ENCODE assay signal across 18 cellular contexts in the genomic region with DNA sequence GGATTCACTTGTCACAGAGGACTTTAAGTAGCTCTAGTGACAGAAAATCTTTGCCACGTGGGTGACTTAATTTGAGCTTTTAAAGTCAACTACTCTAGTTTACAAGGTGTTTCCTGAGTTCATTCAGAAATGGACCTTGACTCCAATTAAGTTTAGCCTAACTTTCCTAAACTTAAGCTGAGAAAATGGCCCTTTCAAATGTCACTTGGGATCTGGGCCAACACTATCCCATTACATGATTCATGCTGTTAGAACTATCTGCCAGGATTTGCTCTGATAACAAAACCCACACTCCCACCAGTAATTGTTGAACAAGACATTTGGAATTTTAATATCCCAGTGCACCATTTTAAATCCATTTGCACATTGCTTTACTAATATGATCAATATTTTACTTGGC. TPM values are rescaled to one million over a fixed set of nuclear protein-coding genes. Genes with fewer than 3 reads are reported as not detected.
DNase-seq lines count a peak whose midpoint lies in the region; ATAC-seq, FAIRE-seq and TF ChIP-seq lines count a peak whose summit lies in the region.
"Had no signal": no experiment of that assay in that cellular context is flagged by ENCODE, and none has a peak within 500 bp of the region (broad histone marks: within the 10 kb centered on the region; RNA-seq: fewer than 3 reads in every experiment).

No MANE protein-coding gene starts in this region.

- in situ Hi-C loops in GM23248 (cut with MboI): loop anchor here (25.0 kb wide), 1 partner anchor 619 kb away; no protein-coding TSS in a partner anchor

- ATAC-seq in HG02759 (IDR thresholded peaks at IDR 0.05; ENCODE audit: unreplicated experiment): no peak
- ATAC-seq in GM21717 (IDR thresholded peaks at IDR 0.05; ENCODE audit: unreplicated experiment): no peak
- ATAC-seq: activated CD8-positive, alpha-beta memory T cell treated with anti-CD3 and anti-CD28 coated beads, Interleukin-2, amount 10 ng/mL, durations not matched to agents 7 days and 5 days; body of pancreas; stimulated activated naive CD8-positive, alpha-beta T cell treated with anti-CD3 and anti-CD28 coated beads, Interleukin-15, Interleukin-2, amounts not matched to agents 100 U/mL and 50 U/mL, for 24 hours had no signal

- H3K27me3 ChIP-seq in GM23248 (replicated peaks; ENCODE audit: insufficient read depth) (no peaks in the 10 kb centered on the region), endothelial cell of umbilical vein (ENCODE audit: control insufficient read depth in 2 of 2, insufficient read depth in 2 of 2, low read length in 2 of 2) (no peaks in the 10 kb centered on the region)
- H3K27me3 ChIP-seq: body of pancreas, uterus had no signal

- no peak overlapping the region for H3K9ac ChIP-seq in GM23248
- no peak overlapping the region for H3K9ac ChIP-seq in endothelial cell of umbilical vein (replicated peaks; ENCODE audit: extremely low read depth, insufficient read depth, low read length)

- H3F3A ChIP-seq in GM23248 (ENCODE audit: insufficient read depth): no peaks in the 10 kb centered on the region

- H3K4me1 ChIP-seq in GM23248 (ENCODE audit: insufficient read depth) (0 out of 2 replicates have a peak, but pooled peaks cover 7% of the 10 kb centered on the region), endothelial cell of umbilical vein (ENCODE audit: control insufficient read depth, extremely low read depth, insufficient read depth, low read length) (no peaks in the 10 kb centered on the region)
- H3K4me1 ChIP-seq: BE2C, body of pancreas, uterus had no signal

- 50 to 52% methylated on average over 1 of the region's 1 CpG for WGBS in GM23248 (ENCODE audit: low coverage in 1 of 2, low lambda C conversion rate in 2 of 2, missing lambda C conversion rate in 2 of 2), 2 experiments

- H3K79me2 ChIP-seq in GM23248 (ENCODE audit: insufficient read depth): no peaks in the 10 kb centered on the region
- H3K79me2 ChIP-seq in endothelial cell of umbilical vein (ENCODE audit: control insufficient read depth, insufficient read depth, low read length): no peaks in the 10 kb centered on the region

- H3K27ac ChIP-seq in GM23248 (no peak overlapping the region), endothelial cell of umbilical vein (ENCODE audit: insufficient read depth, low read depth, low read length) (no peak overlapping the region)
- H3K27ac ChIP-seq: body of pancreas, uterus had no signal

- DNase-seq in GM23248 (peak; percentile 54), NCI-H82 treated with DMSO at 0.1 percent for 48 hours (lab: John Stamatoyannopoulos, UW; ENCODE audit: unreplicated experiment) (peak; percentile 7), endothelial cell of umbilical vein (ENCODE audit: low read depth, low spot score) (peak; percentile 62), non-pigmented ciliary epithelial cell (ENCODE audit: low read depth) (peak; percentile 43), NCI-H2227 treated with DMSO at 0.1 percent for 48 hours (lab: John Stamatoyannopoulos, UW) (no peak), SKM-1 (lab: John Stamatoyannopoulos, UW; ENCODE audit: unreplicated experiment) (no peak)
- DNase-seq: activated CD4-positive, CD25-positive, alpha-beta regulatory T cell; activated CD8-positive, alpha-beta memory T cell treated with anti-CD3 and anti-CD28 coated beads, Interleukin-2, amount 10 ng/mL, durations not matched to agents 7 days and 5 days; activated gamma-delta T cell treated with Interleukin-2 at 50 U/mL for 16 hours; BE2C; body of pancreas; DMS79; effector CD4-positive, alpha-beta T cell; Kasumi-1; stimulated activated naive CD8-positive, alpha-beta T cell treated with anti-CD3 and anti-CD28 coated beads, Interleukin-15, Interleukin-2, amounts not matched to agents 100 U/mL and 50 U/mL, for 24 hours; uterus had no signal

- H2AFZ ChIP-seq in GM23248 (no peak overlapping the region), endothelial cell of umbilical vein (ENCODE audit: low read depth, low read length) (no peak overlapping the region)

- no peaks in the 10 kb centered on the region for H4K20me1 ChIP-seq in GM23248 (ENCODE audit: insufficient read depth)
- H4K20me1 ChIP-seq in endothelial cell of umbilical vein (replicated peaks; ENCODE audit: control insufficient read depth, extremely low read depth, insufficient read depth, low read length): no peaks in the 10 kb centered on the region

- no peaks in the 10 kb centered on the region for H3K9me2 ChIP-seq in GM23248 (ENCODE audit: insufficient read depth)

- CTCF ChIA-PET in endothelial cell of umbilical vein (lab: Charles Lee): interaction anchor here (1.4 to 2.8 kb wide), 2 partner anchors 135 to 375 kb away, joined by 7 to 10 read pairs; no protein-coding TSS in a partner anchor

- no peaks in the 10 kb centered on the region for H3K9me3 ChIP-seq in GM23248 (ENCODE audit: low read depth)
- H3K9me3 ChIP-seq in endothelial cell of umbilical vein (replicated peaks; ENCODE audit: control insufficient read depth, insufficient read depth, low read length): no peaks in the 10 kb centered on the region
- H3K9me3 ChIP-seq: BE2C, body of pancreas, uterus had no signal

- dilution Hi-C loops in endothelial cell of umbilical vein (cut with MboI; ENCODE audit: extremely low pct_ligation_motif_present, low sequenced_read_pairs): no loop called here

- no peak for TF ChIP-seq CTCF in endothelial cell of umbilical vein (IDR thresholded peaks at IDR 0.05; ENCODE audit: extremely low read depth in 1 of 2, insufficient read depth in 1 of 2, low read depth in 1 of 2, low read length in 2 of 2)

- no peak for TF ChIP-seq POLR2A in endothelial cell of umbilical vein (IDR thresholded peaks at IDR 0.05; ENCODE audit: low read depth, low read length)

- no TSS peak for BruUV-seq in endothelial cell of umbilical vein (replicated peaks; lab: Mats Ljungman, UMichigan)

- H3K4me3 ChIP-seq in GM23248 (no peak overlapping the region), endothelial cell of umbilical vein (replicated peaks in 1 of 3; ENCODE audit: insufficient read depth in 1 of 3, low read depth in 1 of 3, low read length in 3 of 3) (no peak overlapping the region)
- H3K4me3 ChIP-seq: body of pancreas, uterus had no signal

- H3K4me2 ChIP-seq in GM23248 (ENCODE audit: unreplicated experiment) (peak overlapping the region; percentile 11), endothelial cell of umbilical vein (ENCODE audit: insufficient read depth, low read length) (no peak overlapping the region)

- peak; percentile 50 for FAIRE-seq in endothelial cell of umbilical vein (lab: Jason Lieb, UNC)

- H3K36me3 ChIP-seq in GM23248 (ENCODE audit: low read depth) (no peaks in the 10 kb centered on the region), endothelial cell of umbilical vein (ENCODE audit: control insufficient read depth in 2 of 2, extremely low read depth in 1 of 2, insufficient read depth in 2 of 2, low read length in 2 of 2) (no peaks in the 10 kb centered on the region)
- H3K36me3 ChIP-seq: BE2C, uterus had no signal

- POLR2A ChIA-PET in endothelial cell of umbilical vein (lab: Charles Lee): no interaction called here

- no peaks in the 10 kb centered on the region for H3K9me1 ChIP-seq in endothelial cell of umbilical vein (replicated peaks; ENCODE audit: control insufficient read depth, extremely low read depth, insufficient read depth, low read length)

- intact Hi-C loops in endothelial cell of umbilical vein (cut with micrococcal nuclease): no loop called here

TF ChIP-seq in endothelial cell of umbilical vein, 7 proteins besides CTCF, POLR2A, EP300 and RAD21:
- TF ChIP-seq POLR2AphosphoS5 (IDR thresholded peaks at IDR 0.05; ENCODE audit: insufficient read depth, low read depth, low read length) (no peak), FOS (IDR thresholded peaks at IDR 0.05; ENCODE audit: borderline replicate concordance, insufficient read depth, low read length) (no peak), MYC (IDR thresholded peaks at IDR 0.05; ENCODE audit: low read depth, low read length) (no peak), GATA2 (IDR thresholded peaks at IDR 0.05; ENCODE audit: insufficient read depth, insufficient read length, low read depth, low read length) (no peak), JUN (IDR thresholded peaks at IDR 0.05; ENCODE audit: borderline replicate concordance, insufficient read depth, insufficient read length, low read depth) (no peak), EZH2 (IDR thresholded peaks at IDR 0.05; ENCODE audit: borderline replicate concordance, low read depth, low read length, severe bottlenecking) (no peak)
- TF ChIP-seq, protein P1, sequence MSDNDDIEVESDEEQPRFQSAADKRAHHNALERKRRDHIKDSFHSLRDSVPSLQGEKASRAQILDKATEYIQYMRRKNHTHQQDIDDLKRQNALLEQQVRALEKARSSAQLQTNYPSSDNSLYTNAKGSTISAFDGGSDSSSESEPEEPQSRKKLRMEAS (IDR thresholded peaks at IDR 0.05; ENCODE audit: insufficient read depth, insufficient read length): no peak

RNA-seq across cellular contexts. Expression of a gene that starts 40.8 kb away (rescaled TPM):
- 12.4 and 19.5 TPM in 2 replicates for total RNA-seq in GM23248 (2014; rRNA removed; shearing (Covaris generic))
- polyA plus RNA-seq in GM23248 (2016; fragmentation: Nextera tagmentation; extraction: Ambion mirVana) (13.3 and 14.1 TPM in 2 replicates), endothelial cell of umbilical vein (7.5 and 9.4 TPM in 2 replicates)
- 19.3 and 19.6 TPM in 2 replicates for total RNA-seq in endothelial cell of umbilical vein
- polyA plus RNA-seq in endothelial cell of umbilical vein (2011; cell fraction: cytosol; rRNA removed): 9.6 and 9.9 TPM in 2 replicates
- polyA plus RNA-seq in endothelial cell of umbilical vein (2011; cell fraction: nucleus; rRNA removed): 7.0 and 9.6 TPM in 2 replicates
- 9.1 and 14.5 TPM in 2 replicates for polyA plus RNA-seq in endothelial cell of umbilical vein (2012)
- 11.3 and 15.8 TPM in 2 replicates for polyA minus RNA-seq in endothelial cell of umbilical vein
- 3.0 TPM for polyA minus RNA-seq in endothelial cell of umbilical vein (2011; cell fraction: cytosol; rRNA and poly(A)+ RNA removed)
- polyA minus RNA-seq in endothelial cell of umbilical vein (2011; cell fraction: nucleus; rRNA and poly(A)+ RNA removed): 6.6 and 13.1 TPM in 2 replicates

RNA-seq across cellular contexts. Expression of a gene that starts 41.2 kb away (rescaled TPM):
- 18.5 and 26.4 TPM in 2 replicates for total RNA-seq in GM23248 (2014; rRNA removed; shearing (Covaris generic))
- polyA plus RNA-seq in GM23248 (2016; fragmentation: Nextera tagmentation; extraction: Ambion mirVana) (24.1 and 25.6 TPM in 2 replicates), endothelial cell of umbilical vein (16.9 and 17.3 TPM in 2 replicates)
- 21.8 and 22.3 TPM in 2 replicates for total RNA-seq in endothelial cell of umbilical vein
- polyA plus RNA-seq in endothelial cell of umbilical vein (2011; cell fraction: cytosol; rRNA removed): 13.4 and 16.0 TPM in 2 replicates
- 32.3 and 40.9 TPM in 2 replicates for polyA plus RNA-seq in endothelial cell of umbilical vein (2011; cell fraction: nucleus; rRNA removed)
- 16.2 and 18.0 TPM in 2 replicates for polyA plus RNA-seq in endothelial cell of umbilical vein (2012)
- polyA minus RNA-seq in endothelial cell of umbilical vein: 9.8 and 21.6 TPM in 2 replicates
- 9.0 TPM for polyA minus RNA-seq in endothelial cell of umbilical vein (2011; cell fraction: cytosol; rRNA and poly(A)+ RNA removed)
- 15.5 and 16.8 TPM in 2 replicates for polyA minus RNA-seq in endothelial cell of umbilical vein (2011; cell fraction: nucleus; rRNA and poly(A)+ RNA removed)

Comparison
In these comparisons a context has a peak if more than half of its experiments do, and no peak if none do; other contexts are left out.
1. DNase-seq: peak in GM23248 (single experiment), NCI-H82 treated with DMSO at 0.1 percent for 48 hours (single experiment), endothelial cell of umbilical vein (single experiment) and non-pigmented ciliary epithelial cell (single experiment); none in NCI-H2227 treated with DMSO at 0.1 percent for 48 hours (single experiment) and SKM-1 (single experiment).